Comparison of ENCODE assay signal across 8 cellular contexts in the genomic region with DNA sequence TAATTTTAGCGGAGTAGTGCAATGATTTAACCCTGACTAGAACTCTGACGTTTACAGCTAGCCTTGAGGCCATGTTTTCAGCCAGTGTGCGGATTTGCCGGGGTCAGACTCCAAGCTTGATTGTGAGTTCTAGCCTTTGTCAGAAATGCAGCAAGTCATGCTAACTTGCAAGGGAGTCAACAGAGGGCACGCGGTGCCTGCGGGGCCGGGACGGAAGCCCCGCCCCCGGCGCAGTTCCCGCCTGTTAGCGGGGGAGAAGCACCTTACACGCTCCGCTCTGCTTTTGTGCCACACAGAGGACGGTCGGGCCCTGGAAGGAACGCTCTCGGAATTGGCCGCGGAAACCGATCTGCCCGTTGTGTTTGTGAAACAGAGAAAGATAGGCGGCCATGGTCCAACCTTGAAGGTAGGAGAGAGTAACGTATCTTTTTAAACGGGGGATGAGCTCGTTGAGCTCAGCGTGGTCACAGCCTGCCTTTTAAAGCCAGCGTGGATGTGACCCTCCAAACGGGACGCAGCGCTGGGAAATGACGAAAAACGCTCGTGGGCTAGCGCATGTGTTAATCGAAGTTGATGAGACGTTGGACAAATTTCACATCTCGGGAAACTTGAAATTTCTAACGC. TPM values are rescaled to one million over a fixed set of nuclear protein-coding genes. Genes with fewer than 3 reads are reported as not detected.
DNase-seq lines count a peak whose midpoint lies in the region; ATAC-seq and TF ChIP-seq lines count a peak whose summit lies in the region.

No MANE protein-coding gene starts in this region.

- peak overlapping the region; percentile 100 for H3K9ac ChIP-seq in adipocyte (ENCODE audit: low read length)

- no peaks in the 10 kb centered on the region for H3K27me3 ChIP-seq in adipocyte (replicated peaks; ENCODE audit: control insufficient read depth, insufficient read depth, low read length)
- H3K27me3 ChIP-seq in heart right ventricle = no peaks in the 10 kb centered on the region
- no peaks in the 10 kb centered on the region for H3K27me3 ChIP-seq in upper lobe of right lung

- ATAC-seq in HG02763 (IDR thresholded peaks at IDR 0.05; ENCODE audit: unreplicated experiment) = peak; percentile 48
- peak; percentile 77 to 87 (median 82) for ATAC-seq in heart right ventricle
- peak; percentile 86 for ATAC-seq in upper lobe of right lung

- TF ChIP-seq CTCF in heart right ventricle (IDR thresholded peaks at IDR 0.05) = peak in 2 of 9 donors; percentile 11 to 25
- TF ChIP-seq CTCF in upper lobe of right lung (IDR thresholded peaks at IDR 0.05) = no peak

- TF ChIP-seq POLR2A in GM10847 (IDR thresholded peaks at IDR 0.05; ENCODE audit: extremely low read depth, insufficient read length) = peak; percentile 43

- H3K27ac ChIP-seq in heart right ventricle (peak overlapping the region; percentile 59 to 97 (median 92)), upper lobe of right lung (peak overlapping the region; percentile 97)

- H3K36me3 ChIP-seq in adipocyte (ENCODE audit: control insufficient read depth, insufficient read depth, low read length, severe bottlenecking) (peaks cover 45% of the 10 kb centered on the region), heart right ventricle (peaks cover 0 to 41% (median 11%) of the 10 kb centered on the region in 9 donors), upper lobe of right lung (peaks cover 40% of the 10 kb centered on the region)

- H3K9me3 ChIP-seq in adipocyte (ENCODE audit: control insufficient read depth, low read length) (no peaks in the 10 kb centered on the region), heart right ventricle (no peaks in the 10 kb centered on the region), upper lobe of right lung (no peaks in the 10 kb centered on the region)

- 0% methylated on average over 41 of the region's 41 CpGs for WGBS in heart right ventricle, 2 donors

- intact Hi-C loops in heart right ventricle (cut with DNase I) (loop anchor here in 6 of 10 donors (2.0 to 10.0 kb wide), 4 partner anchors 64 to 151 kb away; a partner anchor contains a TSS), posterior cingulate gyrus (cut with DNase I) (loop anchor here (2.0 to 5.0 kb wide), 2 partner anchors 14 to 151 kb away; a partner anchor contains a TSS), upper lobe of right lung (cut with DNase I) (loop anchor here (5.0 kb wide), 1 partner anchor 71 kb away; a partner anchor contains a TSS)

- H3K4me1 ChIP-seq in adipocyte (ENCODE audit: control insufficient read depth, insufficient read depth, low read length) = peaks cover 39% of the 10 kb centered on the region
- H3K4me1 ChIP-seq in heart right ventricle = peaks cover 8 to 56% (median 43%) of the 10 kb centered on the region in 9 donors
- peaks cover 41% of the 10 kb centered on the region for H3K4me1 ChIP-seq in upper lobe of right lung

- peak overlapping the region; percentile 99 for H3K4me3 ChIP-seq in adipocyte (ENCODE audit: low read length)
- peak overlapping the region; percentile 50 to 83 (median 72) for H3K4me3 ChIP-seq in heart right ventricle
- H3K4me3 ChIP-seq in upper lobe of right lung = peak overlapping the region; percentile 92

- DNase-seq in NCI-H1417 treated with DMSO at 0.1 percent for 48 hours (lab: John Stamatoyannopoulos, UW) = peak; percentile 57
- peak; percentile 66 to 87 for DNase-seq in SW 1271 (lab: John Stamatoyannopoulos, UW)
- DNase-seq in adipocyte (ENCODE audit: low read depth) = peak; percentile 72
- DNase-seq in heart right ventricle = peak; percentile 79 to 82
- DNase-seq in posterior cingulate gyrus = peak; percentile 67 to 97 (median 84)
- DNase-seq in upper lobe of right lung = peak; percentile 91

RNA-seq across cellular contexts. Expression of a gene that starts 14.8 kb away (rescaled TPM):
- total RNA-seq in heart right ventricle = 1 to 10 TPM in 5 of 10 donors, under 1 TPM in 5; 0.52 to 1.6 (median 1.0) TPM
- 1 to 10 TPM in 1 of 2 donors, under 1 TPM in 1; 0.48 to 1.8 TPM for polyA plus RNA-seq in heart right ventricle
- total RNA-seq in upper lobe of right lung = 4.4 TPM

Comparison
In these comparisons a context has a peak if more than half of its experiments do, and no peak if none do; other contexts are left out.
1. Peak in every context shown above with its lines: DNase-seq, ATAC-seq, H3K4me3 ChIP-seq and H3K27ac ChIP-seq.